Comparison of ENCODE assay signal across 1 cellular context in genomic region chr22:37525073-37525745, GRCh38.
TF ChIP-seq lines count a peak whose summit lies in the region.

No MANE protein-coding gene starts in this region.

TF ChIP-seq in HCT116, 20 proteins besides CTCF, POLR2A, EP300 and RAD21 (continued from another document):
- TF ChIP-seq POLR2AphosphoS5 (IDR thresholded peaks at IDR 0.05; ENCODE audit: low read depth, low read length): peak; percentile 33; the same call in 1 of the 2 replicates
TF ChIP-seq in HCT116: peak in this region for 7.
